ENCODE assay signal across 1 cellular context in genomic region chr20:50548396-50548795, GRCh38.
TF ChIP-seq lines count a peak whose summit lies in the region.

No MANE protein-coding gene starts in this region.

TF ChIP-seq in HepG2, 621 proteins besides CTCF, POLR2A, EP300 and RAD21 (continued from another document):
- 0 out of 2 replicates have a peak, but pooled peaks have one; percentile 19 for TF ChIP-seq ZNF280B (CRISPR knock-in tag; IDR thresholded peaks at IDR 0.05; ENCODE audit: borderline replicate concordance)
